ENCODE assay signal across 14 cellular contexts in the genomic region with DNA sequence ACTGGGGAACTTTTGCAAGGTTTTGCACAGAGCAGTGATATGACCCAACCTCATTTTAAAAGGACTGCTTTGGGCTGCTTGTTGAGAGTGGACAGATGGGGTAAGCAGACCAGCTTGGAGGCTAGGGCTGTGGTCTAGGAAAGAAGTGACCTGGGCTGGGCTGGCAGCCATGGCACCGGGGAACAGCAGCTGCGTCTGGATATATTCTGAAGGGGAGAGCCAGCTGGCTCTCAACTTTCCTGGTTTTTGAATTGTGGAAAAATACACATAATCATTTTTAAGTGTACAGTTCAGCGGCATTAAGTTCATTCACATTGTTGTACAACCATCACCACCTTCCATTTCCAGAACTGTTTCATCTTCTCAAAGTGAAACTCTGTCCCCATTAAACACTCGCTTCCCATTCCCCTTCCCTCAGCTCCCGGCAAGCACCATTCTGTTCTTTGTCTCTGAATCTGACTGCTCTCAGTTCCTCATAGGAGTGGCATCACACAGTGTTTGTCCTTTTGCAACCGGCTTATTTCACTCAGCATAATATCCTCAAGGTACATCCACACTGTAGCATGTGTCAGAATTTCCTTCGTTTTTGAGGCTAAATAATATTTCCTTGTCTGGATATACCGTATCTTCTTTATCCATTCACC.
A peak's percentile ranks its signal among the peaks of the same experiment; 100 is the strongest.
DNase-seq lines count a peak whose midpoint lies in the region; ATAC-seq, FAIRE-seq and TF ChIP-seq lines count a peak whose summit lies in the region.
"Had no signal": no experiment of that assay in that cellular context is flagged by ENCODE, and none has a peak within 500 bp of the region (broad histone marks: within the 10 kb centered on the region; RNA-seq: fewer than 3 reads in every experiment).

No MANE protein-coding gene starts in this region.

- dilution Hi-C loops in mammary epithelial cell (cut with HindIII; ENCODE audit: low sequenced_read_pairs): no loop called here

- no peak overlapping the region for H3K18ac ChIP-seq in mesenchymal stem cell (ENCODE audit: low read depth in 1 of 2, low read length in 2 of 2)

- peaks cover 10% of the 10 kb centered on the region for H3K4me1 Mint-ChIP-seq in MCF 10A (ENCODE audit: insufficient read depth, unreplicated experiment)
- H3K4me1 Mint-ChIP-seq: activated CD8-positive, alpha-beta memory T cell treated with anti-CD3 and anti-CD28 coated beads, Interleukin-2, amount 10 ng/mL, durations not matched to agents 7 days and 5 days; activated naive CD4-positive, alpha-beta T cell treated with anti-CD3 and anti-CD28 coated beads, Interleukin-2, amount 10 ng/mL, durations not matched to agents 7 days and 5 days had no signal

- H2AFZ ChIP-seq in mammary epithelial cell (ENCODE audit: low read depth, low read length) (peak overlapping the region; percentile 59), mesenchymal stem cell (ENCODE audit: low read depth, low read length) (peak overlapping the region; percentile 2), HepG2 (ENCODE audit: low read length) (no peak overlapping the region)

- no TSS peak for BruUV-seq in mammary epithelial cell (replicated peaks; lab: Mats Ljungman, UMichigan)
- BruUV-seq in MCF 10A (replicated peaks; lab: Mats Ljungman, UMichigan): no TSS peak
- no TSS peak for BruUV-seq in HepG2 (replicated peaks; lab: Mats Ljungman, UMichigan)

- H3K79me2 ChIP-seq in mammary epithelial cell (ENCODE audit: insufficient read depth, low read length): no peaks in the 10 kb centered on the region
- H3K79me2 ChIP-seq in HepG2 (ENCODE audit: insufficient read depth, low read length): no peaks in the 10 kb centered on the region

- H4K8ac ChIP-seq in mesenchymal stem cell (ENCODE audit: low read length): no peak overlapping the region

- H3K36me3 ChIP-seq in mammary epithelial cell (ENCODE audit: insufficient read depth, low read length): no peaks in the 10 kb centered on the region
- H3K36me3 ChIP-seq in bronchial epithelial cell (ENCODE audit: control insufficient read depth, insufficient read depth, low read length): no peaks in the 10 kb centered on the region
- H3K36me3 ChIP-seq in mesenchymal stem cell (ENCODE audit: control insufficient read depth in 1 of 2, insufficient read depth in 2 of 2, low read depth in 1 of 2, low read length in 2 of 2): peaks cover 0 to 4% of the 10 kb centered on the region in 2 experiments
- H3K36me3 ChIP-seq in HepG2 (replicated peaks in 1 of 2; ENCODE audit: control insufficient read depth in 1 of 2, insufficient read depth in 2 of 2, low read length in 2 of 2): no peaks in the 10 kb centered on the region
- H3K36me3 ChIP-seq in sigmoid colon: no peaks in the 10 kb centered on the region
- H3K36me3 ChIP-seq: BE2C, tibial nerve had no signal

- H2BK120ac ChIP-seq in mesenchymal stem cell (ENCODE audit: low read depth, low read length): no peak overlapping the region

- ATAC-seq in HepG2: no peak

- H3K4ac ChIP-seq in mesenchymal stem cell (ENCODE audit: low read depth in 1 of 2, low read length in 2 of 2): no peak overlapping the region

- H3K23ac ChIP-seq in mesenchymal stem cell (ENCODE audit: low read length in 2 of 2): no peak overlapping the region

- H3K4me2 ChIP-seq in mammary epithelial cell (ENCODE audit: insufficient read depth, low read depth, low read length): no peak overlapping the region
- no peak overlapping the region for H3K4me2 ChIP-seq in mesenchymal stem cell (ENCODE audit: low read length, poor library complexity, severe bottlenecking)
- no peak overlapping the region for H3K4me2 ChIP-seq in HepG2 (ENCODE audit: low read depth, low read length)

- in situ Hi-C loops in mammary epithelial cell (cut with MboI; ENCODE audit: low sequenced_read_pairs in 2 of 2): loop anchor here in 1 of 2 donors (5.0 kb wide), 1 partner anchor 105 kb away; no protein-coding TSS in a partner anchor
- in situ Hi-C loops in HepG2 (cut with HindIII; ENCODE audit: extremely low pct_ligation_motif_present, low pct_unique_long_range_greater_than_20kb): loop anchor here (10.0 kb wide), 2 partner anchors 102 to 192 kb away; no protein-coding TSS in a partner anchor

- H3K79me1 ChIP-seq in mesenchymal stem cell (replicated peaks; ENCODE audit: low read length, poor library complexity, severe bottlenecking): no peaks in the 10 kb centered on the region

- intact Hi-C loops in mammary epithelial cell (cut with micrococcal nuclease): no loop called here
- intact Hi-C loops in MCF 10A (cut with micrococcal nuclease): no loop called here
- intact Hi-C loops in HepG2 (cut with micrococcal nuclease; ENCODE audit: unreplicated experiment): no loop called here
- intact Hi-C loops in sigmoid colon (cut with DNase I): no loop called here

- no peak overlapping the region for H3K27ac ChIP-seq in mammary epithelial cell (ENCODE audit: insufficient read depth, low read depth, low read length)
- H3K27ac ChIP-seq in mesenchymal stem cell (ENCODE audit: low read length, poor library complexity, severe bottlenecking): no peak overlapping the region
- no peak overlapping the region for H3K27ac ChIP-seq in HepG2 (ENCODE audit: extremely low read length, insufficient read depth, low read length)
- H3K27ac ChIP-seq in sigmoid colon: no peak overlapping the region
- H3K27ac ChIP-seq: epithelial cell of prostate had no signal

- TF ChIP-seq CTCF in mammary epithelial cell (conservative IDR thresholded peaks at IDR 0.05 in 1 of 2, IDR thresholded peaks at IDR 0.05 in 1 of 2; ENCODE audit: extremely low read depth in 1 of 2, insufficient read depth in 1 of 2, low read depth in 1 of 2, low read length in 2 of 2): no peak
- no peak for TF ChIP-seq CTCF in MCF 10A (IDR thresholded peaks at IDR 0.05; ENCODE audit: unreplicated experiment)
- no peak for TF ChIP-seq CTCF in bronchial epithelial cell (IDR thresholded peaks at IDR 0.05; ENCODE audit: insufficient read depth, low read length, severe bottlenecking)
- TF ChIP-seq CTCF in HepG2 (CRISPR knock-in tag; IDR thresholded peaks at IDR 0.05): no peak
- TF ChIP-seq CTCF in sigmoid colon (IDR thresholded peaks at IDR 0.05): no peak

- H4K91ac ChIP-seq in mesenchymal stem cell (ENCODE audit: low read length): no peak overlapping the region

- H3K4me1 ChIP-seq in mammary epithelial cell (ENCODE audit: insufficient read depth, low read length) (peaks cover 5% of the 10 kb centered on the region), mesenchymal stem cell (ENCODE audit: control insufficient read depth, insufficient read depth, low read depth, low read length) (peaks cover 2% of the 10 kb centered on the region), HepG2 (ENCODE audit: insufficient read depth, low read length) (no peaks in the 10 kb centered on the region), sigmoid colon (peaks cover 0 to 7% (median 3%) of the 10 kb centered on the region in 4 donors)
- H3K4me1 ChIP-seq: BE2C had no signal

- H3K4me3 ChIP-seq in mammary epithelial cell (replicated peaks in 1 of 3; ENCODE audit: insufficient read depth in 1 of 3, low read depth in 2 of 3, low read length in 3 of 3) (no peak overlapping the region), bronchial epithelial cell (ENCODE audit: low read depth, low read length) (no peak overlapping the region), mesenchymal stem cell (ENCODE audit: insufficient read depth in 1 of 2, low read depth in 1 of 2, low read length in 2 of 2) (no peak overlapping the region), HepG2 (replicated peaks in 1 of 3; ENCODE audit: insufficient read depth in 1 of 3, low read depth in 2 of 3, low read length in 3 of 3) (no peak overlapping the region), sigmoid colon (no peak overlapping the region)
- H3K4me3 ChIP-seq: GM12878, tibial nerve had no signal

- DNase-seq in mammary epithelial cell: no peak
- no peak for DNase-seq in MCF 10A (ENCODE audit: unreplicated experiment)
- no peak for DNase-seq in bronchial epithelial cell (ENCODE audit: low read depth)
- no peak for DNase-seq in mesenchymal stem cell
- DNase-seq in stimulated activated CD4-positive, alpha-beta T cell treated with anti-CD3 and anti-CD28 coated beads, Interleukin-1b, Interleukin-23, amount 100 ng/mL, for 48 hours: no peak
- DNase-seq in HepG2 (ENCODE audit: low spot score): no peak
- no peak for DNase-seq in sigmoid colon
- DNase-seq in SHP77 (lab: John Stamatoyannopoulos, UW): no peak

- no peaks in the 10 kb centered on the region for H3K36me3 Mint-ChIP-seq in MCF 10A (ENCODE audit: insufficient read depth, unreplicated experiment)
- H3K36me3 Mint-ChIP-seq: activated CD8-positive, alpha-beta memory T cell treated with anti-CD3 and anti-CD28 coated beads, Interleukin-2, amount 10 ng/mL, durations not matched to agents 7 days and 5 days; activated naive CD4-positive, alpha-beta T cell treated with anti-CD3 and anti-CD28 coated beads, Interleukin-2, amount 10 ng/mL, durations not matched to agents 7 days and 5 days had no signal

- TF ChIP-seq RAD21 in HepG2 (CRISPR knock-in tag; IDR thresholded peaks at IDR 0.05): no peak

- H3K9ac ChIP-seq in mammary epithelial cell (ENCODE audit: insufficient read depth, low read length) (no peak overlapping the region), mesenchymal stem cell (ENCODE audit: low read length) (peak overlapping the region; percentile 20), HepG2 (ENCODE audit: insufficient read depth, low read depth, low read length) (no peak overlapping the region)

- no peak overlapping the region for H2BK12ac ChIP-seq in mesenchymal stem cell (ENCODE audit: low read length in 2 of 2)

- H3K9me3 ChIP-seq in mammary epithelial cell (replicated peaks; ENCODE audit: insufficient read depth, low read length): no peaks in the 10 kb centered on the region
- no peaks in the 10 kb centered on the region for H3K9me3 ChIP-seq in mesenchymal stem cell (ENCODE audit: control insufficient read depth, low read length)
- H3K9me3 ChIP-seq in HepG2 (ENCODE audit: low read length): no peaks in the 10 kb centered on the region
- H3K9me3 ChIP-seq in sigmoid colon: no peaks in the 10 kb centered on the region
- H3K9me3 ChIP-seq: BE2C, tibial nerve had no signal

- CTCF ChIA-PET in mammary epithelial cell (lab: Charles Lee; ENCODE audit: low non-redundant PET) (no interaction called here), MCF 10A (lab: Yijun Ruan, JAX) (interaction anchor here (0.6 to 4.4 kb wide), 24 partner anchors 12 to 872 kb away, joined by 3 to 56 read pairs (median 4); no protein-coding TSS in a partner anchor), HepG2 (lab: Yijun Ruan, JAX; ENCODE audit: low intra/inter-chr PET ratio, low total read pairs) (interaction anchor here (1.5 to 1.6 kb wide), 3 partner anchors 104 to 198 kb away, joined by 9 to 18 read pairs (median 12); no protein-coding TSS in a partner anchor)

- FAIRE-seq in bronchial epithelial cell (lab: Jason Lieb, UNC) (peak; percentile 40), HepG2 (lab: Jason Lieb, UNC) (no peak)

- POLR2A ChIA-PET in MCF 10A (lab: Yijun Ruan, JAX): no interaction called here
- POLR2A ChIA-PET in HepG2 (lab: Yijun Ruan, JAX): no interaction called here

- H2BK15ac ChIP-seq in mesenchymal stem cell (ENCODE audit: low read depth, poor library complexity, severe bottlenecking): no peak overlapping the region

- no peaks in the 10 kb centered on the region for H4K20me1 ChIP-seq in mammary epithelial cell (ENCODE audit: insufficient read depth, low read length)
- H4K20me1 ChIP-seq in HepG2 (ENCODE audit: insufficient read depth, low read length): no peaks in the 10 kb centered on the region

- no peak overlapping the region for H2BK5ac ChIP-seq in mesenchymal stem cell (ENCODE audit: low read depth, low read length, poor library complexity, severe bottlenecking)

- 93% methylated on average over 8 of the region's 8 CpGs for WGBS in mammary epithelial cell (ENCODE audit: low coverage, missing lambda C conversion rate)
- 92% methylated on average over 7 of the region's 8 CpGs for WGBS in mesenchymal stem cell
- WGBS in HepG2 (ENCODE audit: low lambda C conversion rate): 22% methylated on average over 8 of the region's 8 CpGs
- WGBS in sigmoid colon, 2 donors: 51 to 88% methylated on average over 8 of the region's 8 CpGs

- H3K14ac ChIP-seq in mesenchymal stem cell (ENCODE audit: low read length in 2 of 2): no peak overlapping the region

- no peak overlapping the region for H3K27ac Mint-ChIP-seq in MCF 10A (ENCODE audit: low read depth, unreplicated experiment)
- H3K27ac Mint-ChIP-seq: activated CD8-positive, alpha-beta memory T cell treated with anti-CD3 and anti-CD28 coated beads, Interleukin-2, amount 10 ng/mL, durations not matched to agents 7 days and 5 days; activated naive CD4-positive, alpha-beta T cell treated with anti-CD3 and anti-CD28 coated beads, Interleukin-2, amount 10 ng/mL, durations not matched to agents 7 days and 5 days had no signal

- H3K27me3 Mint-ChIP-seq in MCF 10A (ENCODE audit: insufficient read depth, unreplicated experiment): no peaks in the 10 kb centered on the region
- H3K27me3 Mint-ChIP-seq: activated CD8-positive, alpha-beta memory T cell treated with anti-CD3 and anti-CD28 coated beads, Interleukin-2, amount 10 ng/mL, durations not matched to agents 7 days and 5 days had no signal

- TF ChIP-seq EP300 in HepG2 (IDR thresholded peaks at IDR 0.05; ENCODE audit: low read depth in 2 of 2, low read length in 2 of 2) (no peak), HepG2 (CRISPR knock-in tag; IDR thresholded peaks at IDR 0.05; ENCODE audit: borderline replicate concordance) (no peak), sigmoid colon (IDR thresholded peaks at IDR 0.05) (no peak)

- H3K4me3 Mint-ChIP-seq in MCF 10A (ENCODE audit: unreplicated experiment): no peak overlapping the region
- H3K4me3 Mint-ChIP-seq: activated CD8-positive, alpha-beta memory T cell treated with anti-CD3 and anti-CD28 coated beads, Interleukin-2, amount 10 ng/mL, durations not matched to agents 7 days and 5 days; activated naive CD4-positive, alpha-beta T cell treated with anti-CD3 and anti-CD28 coated beads, Interleukin-2, amount 10 ng/mL, durations not matched to agents 7 days and 5 days had no signal

- H3K27me3 ChIP-seq in mammary epithelial cell (ENCODE audit: insufficient read depth, low read length) (no peaks in the 10 kb centered on the region), bronchial epithelial cell (ENCODE audit: control insufficient read depth, insufficient read depth, low read length) (peaks cover 1% of the 10 kb centered on the region), mesenchymal stem cell (ENCODE audit: control insufficient read depth in 1 of 2, insufficient read depth in 1 of 2, low read length in 2 of 2) (peaks cover 8 to 18% of the 10 kb centered on the region in 2 experiments), HepG2 (ENCODE audit: control insufficient read depth in 1 of 2, insufficient read depth in 2 of 2, low read length in 2 of 2) (no peaks in the 10 kb centered on the region; a peak in 1 of 5 replicates), sigmoid colon (no peaks in the 10 kb centered on the region)
- H3K27me3 ChIP-seq: BE2C, tibial nerve had no signal

- no peaks in the 10 kb centered on the region for H3K9me3 Mint-ChIP-seq in MCF 10A (ENCODE audit: unreplicated experiment)
- H3K9me3 Mint-ChIP-seq: activated naive CD4-positive, alpha-beta T cell treated with anti-CD3 and anti-CD28 coated beads, Interleukin-2, amount 10 ng/mL, durations not matched to agents 7 days and 5 days had no signal

- H2AK5ac ChIP-seq in mesenchymal stem cell (ENCODE audit: low read length, severe bottlenecking): no peak overlapping the region

- TF ChIP-seq POLR2A in HepG2 (IDR thresholded peaks at IDR 0.05; ENCODE audit: insufficient read depth in 1 of 2, low read depth in 2 of 2, low read length in 2 of 2) (no peak), sigmoid colon (IDR thresholded peaks at IDR 0.05) (no peak)
